25 cellular contexts compared by ENCODE assay signal in genomic region chr12:19962192-19962591, GRCh38.
"Had no signal": no experiment of that assay in that cellular context is flagged by ENCODE, and none has a peak within 500 bp of the region (broad histone marks: within the 10 kb centered on the region; RNA-seq: fewer than 3 reads in every experiment).

No MANE protein-coding gene starts in this region.

- H3K4me1 ChIP-seq: breast epithelium, upper lobe of left lung, vagina had no signal

- H3K4me3 Mint-ChIP-seq: activated CD4-positive, alpha-beta memory T cell treated with anti-CD3 and anti-CD28 coated beads, Interleukin-2, amount 10 ng/mL, durations not matched to agents 7 days and 5 days; activated CD4-positive, alpha-beta T cell treated with anti-CD3 and anti-CD28 coated beads, Interleukin-2, amount 10 ng/mL, durations not matched to agents 7 days and 5 days; activated T-cell treated with anti-CD3 and anti-CD28 coated beads, Interleukin-2, amount 50 U/mL, for 24 hours; activated T-helper 17 cell treated with anti-CD3 and anti-CD28 coated beads, Interleukin-2, amount 50 U/mL, for 72 hours; central memory CD8-positive, alpha-beta T cell; dendritic cell treated with granulocyte-macrophage colony-stimulating factor and Interleukin-4, amounts not matched to agents 40 ng/mL and 50 ng/mL, for 4 days; endodermal cell; memory B cell; natural killer cell treated with Interleukin-12 subunit alpha and Interleukin-12 subunit beta and Interleukin-15 and Interleukin-18, amount 100 ng/mL, for 72 hours; stimulated activated naive CD8-positive, alpha-beta T cell treated with anti-CD3 and anti-CD28 coated beads, Interleukin-15, Interleukin-2, amounts not matched to agents 100 ng/mL and 50 ng/mL, for 24 hours had no signal

- H3K27me3 ChIP-seq: breast epithelium, upper lobe of left lung, vagina had no signal

- DNase-seq: activated CD4-positive, alpha-beta memory T cell treated with anti-CD3 and anti-CD28 coated beads, Interleukin-2, amount 10 ng/mL, durations not matched to agents 7 days and 5 days; activated CD4-positive, alpha-beta T cell treated with anti-CD3 and anti-CD28 coated beads for 1 hour; activated CD4-positive, alpha-beta T cell treated with anti-CD3 and anti-CD28 coated beads, Interleukin-2, amount 10 ng/mL, durations not matched to agents 7 days and 5 days; activated CD8-positive, alpha-beta memory T cell treated with anti-CD3 and anti-CD28 coated beads, Interleukin-2, amount 50 U/mL, for 48 hours; activated T-cell treated with anti-CD3 and anti-CD28 coated beads, Interleukin-2, amount 50 U/mL, for 24 hours; endodermal cell; foreskin fibroblast; left cardiac atrium; stimulated activated CD4-positive, alpha-beta T cell treated with anti-CD3 and anti-CD28 coated beads, Interleukin-12 subunit alpha, Interleukin-12 subunit beta, amount 100 ng/mL, for 4 hours; stimulated activated CD4-positive, alpha-beta T cell treated with anti-CD3 and anti-CD28 coated beads, Interleukin-4, amount 100 ng/mL, for 1 hour; T-helper 2 cell; upper lobe of left lung had no signal

- H3K4me3 ChIP-seq: breast epithelium, skin epidermis, thoracic aorta, upper lobe of left lung, vagina had no signal

- H3K27ac Mint-ChIP-seq: activated CD4-positive, alpha-beta memory T cell treated with anti-CD3 and anti-CD28 coated beads, Interleukin-2, amount 10 ng/mL, durations not matched to agents 7 days and 5 days; activated CD4-positive, alpha-beta T cell treated with anti-CD3 and anti-CD28 coated beads, Interleukin-2, amount 10 ng/mL, durations not matched to agents 7 days and 5 days; activated naive CD4-positive, alpha-beta T cell treated with anti-CD3 and anti-CD28 coated beads, Interleukin-2, amount 50 U/mL, for 72 hours; activated T-cell treated with anti-CD3 and anti-CD28 coated beads, Interleukin-2, amount 50 U/mL, for 24 hours; activated T-helper 17 cell treated with anti-CD3 and anti-CD28 coated beads, Interleukin-2, amount 50 U/mL, for 72 hours; dendritic cell treated with granulocyte-macrophage colony-stimulating factor and Interleukin-4, amounts not matched to agents 40 ng/mL and 50 ng/mL, for 4 days; endodermal cell; memory B cell; natural killer cell treated with Interleukin-12 subunit alpha and Interleukin-12 subunit beta and Interleukin-15 and Interleukin-18, amount 100 ng/mL, for 72 hours; stimulated activated naive CD8-positive, alpha-beta T cell treated with anti-CD3 and anti-CD28 coated beads, Interleukin-15, Interleukin-2, amounts not matched to agents 100 ng/mL and 50 ng/mL, for 24 hours had no signal

- H3K27me3 Mint-ChIP-seq: activated CD4-positive, alpha-beta memory T cell treated with anti-CD3 and anti-CD28 coated beads, Interleukin-2, amount 10 ng/mL, durations not matched to agents 7 days and 5 days; activated CD4-positive, alpha-beta T cell treated with anti-CD3 and anti-CD28 coated beads, Interleukin-2, amount 10 ng/mL, durations not matched to agents 7 days and 5 days; activated T-cell treated with anti-CD3 and anti-CD28 coated beads, Interleukin-2, amount 50 U/mL, for 24 hours; activated T-helper 17 cell treated with anti-CD3 and anti-CD28 coated beads, Interleukin-2, amount 50 U/mL, for 72 hours; central memory CD8-positive, alpha-beta T cell; dendritic cell treated with granulocyte-macrophage colony-stimulating factor and Interleukin-4, amounts not matched to agents 40 ng/mL and 50 ng/mL, for 4 days; memory B cell; natural killer cell treated with Interleukin-12 subunit alpha and Interleukin-12 subunit beta and Interleukin-15 and Interleukin-18, amount 100 ng/mL, for 72 hours had no signal

- H3K9me3 Mint-ChIP-seq: activated CD4-positive, alpha-beta memory T cell treated with anti-CD3 and anti-CD28 coated beads, Interleukin-2, amount 10 ng/mL, durations not matched to agents 7 days and 5 days; activated CD4-positive, alpha-beta T cell treated with anti-CD3 and anti-CD28 coated beads, Interleukin-2, amount 10 ng/mL, durations not matched to agents 7 days and 5 days; activated naive CD4-positive, alpha-beta T cell treated with anti-CD3 and anti-CD28 coated beads, Interleukin-2, amount 50 U/mL, for 72 hours; activated T-cell treated with anti-CD3 and anti-CD28 coated beads, Interleukin-2, amount 50 U/mL, for 24 hours; activated T-helper 17 cell treated with anti-CD3 and anti-CD28 coated beads, Interleukin-2, amount 50 U/mL, for 72 hours; central memory CD8-positive, alpha-beta T cell; dendritic cell treated with granulocyte-macrophage colony-stimulating factor and Interleukin-4, amounts not matched to agents 40 ng/mL and 50 ng/mL, for 4 days; endodermal cell; natural killer cell treated with Interleukin-12 subunit alpha and Interleukin-12 subunit beta and Interleukin-15 and Interleukin-18, amount 100 ng/mL, for 72 hours had no signal

- H3K27ac ChIP-seq: breast epithelium, skin epidermis, thoracic aorta, upper lobe of left lung, vagina had no signal

- ATAC-seq: activated naive CD4-positive, alpha-beta T cell treated with anti-CD3 and anti-CD28 coated beads, Interleukin-2, amount 50 U/mL, for 72 hours; activated T-helper 17 cell treated with anti-CD3 and anti-CD28 coated beads, Interleukin-2, amount 50 U/mL, for 72 hours; esophagus mucosa; natural killer cell treated with Interleukin-12 subunit alpha and Interleukin-12 subunit beta and Interleukin-15 and Interleukin-18, amount 100 ng/mL, for 72 hours; sciatic nerve had no signal

- H3K36me3 Mint-ChIP-seq: activated naive CD4-positive, alpha-beta T cell treated with anti-CD3 and anti-CD28 coated beads, Interleukin-2, amount 50 U/mL, for 72 hours; memory B cell; natural killer cell treated with Interleukin-12 subunit alpha and Interleukin-12 subunit beta and Interleukin-15 and Interleukin-18, amount 100 ng/mL, for 72 hours had no signal

- H3K9me3 ChIP-seq: breast epithelium, thoracic aorta, upper lobe of left lung, vagina had no signal

- H3K4me1 Mint-ChIP-seq: activated CD4-positive, alpha-beta memory T cell treated with anti-CD3 and anti-CD28 coated beads, Interleukin-2, amount 10 ng/mL, durations not matched to agents 7 days and 5 days; activated CD4-positive, alpha-beta T cell treated with anti-CD3 and anti-CD28 coated beads, Interleukin-2, amount 10 ng/mL, durations not matched to agents 7 days and 5 days; activated T-helper 17 cell treated with anti-CD3 and anti-CD28 coated beads, Interleukin-2, amount 50 U/mL, for 72 hours; central memory CD8-positive, alpha-beta T cell; endodermal cell; memory B cell had no signal

- H3K36me3 ChIP-seq: breast epithelium, thoracic aorta, upper lobe of left lung, vagina had no signal
